ENCODE assay signal across 13 cellular contexts in genomic region chr5:138520971-138521370, GRCh38.
"Had no signal": no experiment of that assay in that cellular context is flagged by ENCODE, and none has a peak within 500 bp of the region (broad histone marks: within the 10 kb centered on the region; RNA-seq: fewer than 3 reads in every experiment).

No MANE protein-coding gene starts in this region.

- H3K36me3 ChIP-seq: uterus had no signal

- H3K9me3 ChIP-seq: colonic mucosa, left ventricle myocardium inferior, thyroid gland, uterus had no signal

- H3K27ac ChIP-seq: colonic mucosa, left ventricle myocardium inferior, thyroid gland, uterus had no signal

- H3K4me1 ChIP-seq: colonic mucosa, uterus had no signal

- H3K4me1 Mint-ChIP-seq: nephron had no signal

- H3K27ac Mint-ChIP-seq: activated CD4-positive, alpha-beta memory T cell treated with anti-CD3 and anti-CD28 coated beads for 36 hours; nephron had no signal

- H3K27me3 ChIP-seq: colonic mucosa, thyroid gland, uterus had no signal

- H3K27me3 Mint-ChIP-seq: activated CD4-positive, alpha-beta memory T cell treated with anti-CD3 and anti-CD28 coated beads for 36 hours had no signal

- DNase-seq: activated CD4-positive, alpha-beta memory T cell treated with anti-CD3 and anti-CD28 coated beads for 36 hours; activated CD8-positive, alpha-beta memory T cell treated with anti-CD3 and anti-CD28 coated beads, Interleukin-2, amount 50 U/mL, for 4 hours; activated effector memory CD4-positive, alpha-beta T cell treated with Interleukin-2 at 50 U/mL for 16 hours; colonic mucosa; effector CD8-positive, alpha-beta T cell; kidney; left ventricle myocardium inferior; mesenchymal stem cell; stimulated activated CD4-positive, alpha-beta T cell treated with anti-CD3 and anti-CD28 coated beads, Interleukin-4, amount 100 ng/mL, for 24 hours; thyroid gland; uterus had no signal

- H3K4me3 ChIP-seq: colonic mucosa, left ventricle myocardium inferior, thyroid gland, uterus had no signal

- ATAC-seq: activated CD4-positive, CD25-positive, alpha-beta regulatory T cell treated with anti-CD3 and anti-CD28 coated beads, Interleukin-2, amount 50 U/mL, for 24 hours had no signal

- H3K9me3 Mint-ChIP-seq: activated CD4-positive, alpha-beta memory T cell treated with anti-CD3 and anti-CD28 coated beads for 36 hours; nephron had no signal

- H3K4me3 Mint-ChIP-seq: activated CD4-positive, alpha-beta memory T cell treated with anti-CD3 and anti-CD28 coated beads for 36 hours; nephron had no signal
